ENCODE assay signal across 30 cellular contexts in the genomic region with DNA sequence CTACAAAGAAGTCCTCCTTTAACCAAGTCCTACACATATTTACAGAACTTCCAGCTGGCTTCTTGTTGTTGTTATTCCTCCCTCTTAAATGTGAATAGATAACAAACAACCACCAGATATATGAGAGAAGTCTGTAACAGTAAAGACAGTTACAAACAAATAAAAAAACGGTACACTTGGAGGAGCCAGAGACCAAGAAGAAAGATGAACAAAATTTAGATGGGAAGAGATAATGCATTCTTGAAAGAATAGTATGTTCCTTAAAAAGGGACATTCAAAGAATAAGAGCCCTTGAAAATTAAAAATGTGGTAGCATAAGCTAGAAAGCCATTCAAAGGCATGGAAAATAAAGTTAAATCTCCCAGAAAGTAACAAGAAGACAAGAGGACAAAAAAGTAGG. TPM values are rescaled to one million over a fixed set of nuclear protein-coding genes. Genes with fewer than 3 reads are reported as not detected.
"Had no signal": no experiment of that assay in that cellular context is flagged by ENCODE, and none has a peak within 500 bp of the region (broad histone marks: within the 10 kb centered on the region; RNA-seq: fewer than 3 reads in every experiment).

No MANE protein-coding gene starts in this region.

- H3K9me3 ChIP-seq: esophagus squamous epithelium, ovary, prostate gland, sigmoid colon, thyroid gland, upper lobe of left lung had no signal

- ATAC-seq: activated T-helper 17 cell treated with anti-CD3 and anti-CD28 coated beads, Interleukin-2, amount 50 U/mL, for 72 hours; left colon; naive thymus-derived CD4-positive, alpha-beta T cell; stimulated activated effector memory CD8-positive, alpha-beta T cell treated with anti-CD3 and anti-CD28 coated beads, Interleukin-12 subunit alpha, Interleukin-12 subunit beta, amount 100 ng/mL, for 72 hours; T-helper 17 cell had no signal

- H3K4me3 ChIP-seq: esophagus squamous epithelium, ovary, prostate gland, sigmoid colon, thyroid gland, upper lobe of left lung had no signal

- DNase-seq: activated CD4-positive, alpha-beta memory T cell treated with anti-CD3 and anti-CD28 coated beads, Interleukin-2, amount 10 ng/mL, durations not matched to agents 7 days and 5 days; activated CD4-positive, alpha-beta T cell treated with anti-CD3 and anti-CD28 coated beads for 1 hour; activated CD4-positive, alpha-beta T cell treated with anti-CD3 and anti-CD28 coated beads, Interleukin-2, amount 10 ng/mL, durations not matched to agents 7 days and 5 days; activated CD8-positive, alpha-beta memory T cell treated with anti-CD3 and anti-CD28 coated beads, Interleukin-2, amount 50 U/mL, for 48 hours; activated gamma-delta T cell treated with Interleukin-2 at 50 U/mL for 16 hours; activated naive CD4-positive, alpha-beta T cell treated with anti-CD3 and anti-CD28 coated beads, Interleukin-2, amount 50 U/mL, for 16 hours; activated T-cell treated with anti-CD3 and anti-CD28 coated beads, Interleukin-2, amount 50 U/mL, for 24 hours; anterior cingulate cortex; endodermal cell; esophagus squamous epithelium; foreskin melanocyte; glutamatergic neuron; left colon; mammary epithelial cell; naive thymus-derived CD4-positive, alpha-beta T cell; ovary; retina; sigmoid colon; small intestine; stimulated activated CD4-positive, alpha-beta T cell treated with anti-CD3 and anti-CD28 coated beads, Interleukin-4, amount 100 ng/mL, for 24 hours; T-helper 17 cell; T1000; thyroid gland; upper lobe of left lung had no signal

- H3K4me1 ChIP-seq: esophagus squamous epithelium, prostate gland, sigmoid colon, thyroid gland, upper lobe of left lung had no signal

- H3K27me3 ChIP-seq: esophagus squamous epithelium, ovary, sigmoid colon, thyroid gland, upper lobe of left lung had no signal

- H3K27ac ChIP-seq: epithelial cell of prostate, esophagus squamous epithelium, ovary, prostate gland, sigmoid colon, thyroid gland, upper lobe of left lung had no signal

- H3K36me3 ChIP-seq: esophagus squamous epithelium, ovary, prostate gland, sigmoid colon, thyroid gland, upper lobe of left lung had no signal

RNA-seq across cellular contexts. Expression of gene SLCO1A2, which starts 25.9 kb away (rescaled TPM):
- total RNA-seq: activated CD4-positive, alpha-beta memory T cell treated with anti-CD3 and anti-CD28 coated beads, Interleukin-2, amount 10 ng/mL, durations not matched to agents 7 days and 5 days; activated CD4-positive, alpha-beta T cell treated with anti-CD3 and anti-CD28 coated beads, Interleukin-2, amount 10 ng/mL, durations not matched to agents 7 days and 5 days; activated T-helper 17 cell treated with anti-CD3 and anti-CD28 coated beads, Interleukin-2, amount 50 U/mL, for 72 hours; bronchial epithelial cell; esophagus squamous epithelium; left colon; mammary epithelial cell; sigmoid colon; subcutaneous adipose tissue; T-helper 17 cell had no signal
